ENCODE assay signal across 25 cellular contexts in the genomic region with DNA sequence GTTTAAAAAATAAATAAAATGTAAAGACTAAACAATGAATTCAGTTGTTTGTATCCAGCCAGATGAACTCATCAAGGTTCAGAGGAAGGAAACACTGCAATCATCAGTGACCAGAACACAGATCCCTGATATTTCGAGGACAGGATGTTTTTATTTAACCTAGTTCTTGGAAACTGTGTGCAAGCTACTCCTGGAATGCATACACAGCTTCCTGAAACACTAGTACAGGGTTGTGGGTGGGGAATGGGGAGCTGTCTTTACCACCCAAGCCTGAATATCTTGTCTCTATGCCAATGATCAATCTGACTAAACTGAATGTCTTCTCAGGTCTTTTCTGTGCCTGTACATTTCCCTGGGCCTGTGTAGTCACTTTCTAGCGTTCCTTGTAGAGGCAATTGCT.
"Had no signal": no experiment of that assay in that cellular context is flagged by ENCODE, and none has a peak within 500 bp of the region (broad histone marks: within the 10 kb centered on the region; RNA-seq: fewer than 3 reads in every experiment).

No MANE protein-coding gene starts in this region.

- FAIRE-seq: bronchial epithelial cell, small intestine had no signal

- ATAC-seq: activated CD4-positive, alpha-beta T cell treated with anti-CD3 and anti-CD28 coated beads for 36 hours; activated CD8-positive, alpha-beta memory T cell treated with anti-CD3 and anti-CD28 coated beads, Interleukin-2, amount 10 ng/mL, durations not matched to agents 7 days and 5 days; activated CD8-positive, alpha-beta T cell treated with anti-CD3 and anti-CD28 coated beads, Interleukin-2, amount 10 ng/mL, durations not matched to agents 7 days and 5 days; activated naive CD4-positive, alpha-beta T cell treated with anti-CD3 and anti-CD28 coated beads, Interleukin-2, amount 50 U/mL, for 72 hours; left lung; mucosa of descending colon; natural killer cell treated with Interleukin-12 subunit alpha and Interleukin-12 subunit beta and Interleukin-15 and Interleukin-18, amount 100 ng/mL, for 72 hours; stimulated activated effector memory CD8-positive, alpha-beta T cell treated with anti-CD3 and anti-CD28 coated beads, Interleukin-12 subunit alpha, Interleukin-12 subunit beta, amount 100 ng/mL, for 72 hours; T-helper 17 cell had no signal

- DNase-seq: activated CD4-positive, alpha-beta T cell treated with anti-CD3 and anti-CD28 coated beads for 36 hours; activated CD4-positive, CD25-positive, alpha-beta regulatory T cell; activated CD8-positive, alpha-beta memory T cell treated with anti-CD3 and anti-CD28 coated beads, Interleukin-2, amount 10 ng/mL, durations not matched to agents 7 days and 5 days; activated CD8-positive, alpha-beta T cell treated with anti-CD3 and anti-CD28 coated beads, Interleukin-2, amount 10 ng/mL, durations not matched to agents 7 days and 5 days; activated naive CD4-positive, alpha-beta T cell; activated T-cell treated with anti-CD3 and anti-CD28 coated beads, Interleukin-2, amount 50 U/mL, for 48 hours; anterior cingulate cortex; effector CD4-positive, alpha-beta T cell; esophagus squamous epithelium; foreskin melanocyte; heart right ventricle; kidney glomerular epithelial cell; left lung; mucosa of descending colon; sigmoid colon; small intestine; stimulated activated CD4-positive, alpha-beta T cell treated with anti-CD3 and anti-CD28 coated beads, Interleukin-4, amount 100 ng/mL, for 24 hours; T-helper 17 cell; T1000; trophoblast cell; uterus had no signal
